Comparison of ENCODE assay signal across 36 cellular contexts in genomic region chr17:15777717-15778116, GRCh38. TPM values are rescaled to one million over a fixed set of nuclear protein-coding genes. Genes with fewer than 3 reads are reported as not detected.
"Had no signal": no experiment of that assay in that cellular context is flagged by ENCODE, and none has a peak within 500 bp of the region (broad histone marks: within the 10 kb centered on the region; RNA-seq: fewer than 3 reads in every experiment).

No MANE protein-coding gene starts in this region.

- H3K4me3 Mint-ChIP-seq: activated naive CD4-positive, alpha-beta T cell treated with anti-CD3 and anti-CD28 coated beads for 36 hours; activated naive CD4-positive, alpha-beta T cell treated with anti-CD3 and anti-CD28 coated beads, Interleukin-2, amount 10 ng/mL, durations not matched to agents 7 days and 5 days; activated naive CD4-positive, alpha-beta T cell treated with anti-CD3 and anti-CD28 coated beads, Interleukin-2, amount 50 U/mL, for 24 hours; activated naive CD8-positive, alpha-beta T cell; activated naive CD8-positive, alpha-beta T cell treated with anti-CD3 and anti-CD28 coated beads, Interleukin-2, amount 10 ng/mL, durations not matched to agents 7 days and 5 days; activated T-cell treated with anti-CD3 and anti-CD28 coated beads, Interleukin-2, amount 50 U/mL, for 24 hours; activated T-cell treated with anti-CD3 and anti-CD28 coated beads, Interleukin-2, amount 50 U/mL, for 4 hours; activated T-cell treated with anti-CD3 and anti-CD28 coated beads, Interleukin-2, amount 50 U/mL, for 72 hours; activated T-helper 1 cell treated with anti-CD3 and anti-CD28 coated beads, Interleukin-12 subunit alpha, Interleukin-12 subunit beta, Interleukin-2, Interleukin-4 antibody, amounts not matched to agents 30 ng/mL and 10 ng/mL and 1 ng/mL, durations not matched to agents 14 hours and 24 hours and 36 hours; brain; central memory CD8-positive, alpha-beta T cell had no signal

- ATAC-seq: body of pancreas had no signal

- DNase-seq: activated effector memory CD4-positive, alpha-beta T cell treated with anti-CD3 and anti-CD28 coated beads, Interleukin-2, amount 50 U/mL, for 16 hours; activated effector memory CD4-positive, alpha-beta T cell treated with Interleukin-2 at 50 U/mL for 16 hours; activated gamma-delta T cell; activated gamma-delta T cell treated with Interleukin-2 at 50 U/mL for 16 hours; activated naive CD4-positive, alpha-beta T cell; activated naive CD4-positive, alpha-beta T cell treated with anti-CD3 and anti-CD28 coated beads for 36 hours; activated naive CD4-positive, alpha-beta T cell treated with anti-CD3 and anti-CD28 coated beads, Interleukin-2, amount 10 ng/mL, durations not matched to agents 7 days and 5 days; activated naive CD4-positive, alpha-beta T cell treated with anti-CD3 and anti-CD28 coated beads, Interleukin-2, amount 50 U/mL, for 16 hours; activated naive CD8-positive, alpha-beta T cell treated with anti-CD3 and anti-CD28 coated beads, Interleukin-2, amount 10 ng/mL, durations not matched to agents 7 days and 5 days; activated T-cell treated with anti-CD3 and anti-CD28 coated beads for 4 hours; activated T-cell treated with anti-CD3 and anti-CD28 coated beads, Interleukin-2, amount 50 U/mL, for 1 hour; activated T-cell treated with anti-CD3 and anti-CD28 coated beads, Interleukin-2, amount 50 U/mL, for 24 hours; activated T-cell treated with anti-CD3 and anti-CD28 coated beads, Interleukin-2, amount 50 U/mL, for 4 hours; activated T-cell treated with anti-CD3 and anti-CD28 coated beads, Interleukin-2, amount 50 U/mL, for 48 hours; activated T-cell treated with anti-CD3 and anti-CD28 coated beads, Interleukin-2, amount 50 U/mL, for 72 hours; adrenal gland; amniotic stem cell; amygdala; anterior cingulate cortex; aorta; body of pancreas; brain microvascular endothelial cell; caudate nucleus; central memory CD4-positive, alpha-beta T cell; cerebellar nuclear complex; colonic mucosa had no signal

- H3K36me3 Mint-ChIP-seq: activated naive CD4-positive, alpha-beta T cell treated with anti-CD3 and anti-CD28 coated beads, Interleukin-2, amount 10 ng/mL, durations not matched to agents 7 days and 5 days; brain had no signal

- H3K27ac Mint-ChIP-seq: activated naive CD4-positive, alpha-beta T cell treated with anti-CD3 and anti-CD28 coated beads for 36 hours; activated naive CD4-positive, alpha-beta T cell treated with anti-CD3 and anti-CD28 coated beads, Interleukin-2, amount 10 ng/mL, durations not matched to agents 7 days and 5 days; activated naive CD4-positive, alpha-beta T cell treated with anti-CD3 and anti-CD28 coated beads, Interleukin-2, amount 50 U/mL, for 24 hours; activated naive CD8-positive, alpha-beta T cell; activated naive CD8-positive, alpha-beta T cell treated with anti-CD3 and anti-CD28 coated beads, Interleukin-2, amount 10 ng/mL, durations not matched to agents 7 days and 5 days; activated T-cell treated with anti-CD3 and anti-CD28 coated beads, Interleukin-2, amount 50 U/mL, for 24 hours; activated T-cell treated with anti-CD3 and anti-CD28 coated beads, Interleukin-2, amount 50 U/mL, for 72 hours; activated T-helper 1 cell treated with anti-CD3 and anti-CD28 coated beads, Interleukin-12 subunit alpha, Interleukin-12 subunit beta, Interleukin-2, Interleukin-4 antibody, amounts not matched to agents 30 ng/mL and 10 ng/mL and 1 ng/mL, durations not matched to agents 14 hours and 24 hours and 36 hours; activated T-helper 2 cell treated with anti-CD3 and anti-CD28 coated beads, Interferon-gamma antibody, Interleukin-2, Interleukin-4, amounts not matched to agents 10 μg/mL and 5 μg/mL and 100 μg/mL, durations not matched to agents 14 hours and 24 hours and 36 hours; brain had no signal

- H3K4me1 Mint-ChIP-seq: activated naive CD4-positive, alpha-beta T cell treated with anti-CD3 and anti-CD28 coated beads, Interleukin-2, amount 10 ng/mL, durations not matched to agents 7 days and 5 days; activated naive CD8-positive, alpha-beta T cell treated with anti-CD3 and anti-CD28 coated beads, Interleukin-2, amount 10 ng/mL, durations not matched to agents 7 days and 5 days; brain; central memory CD8-positive, alpha-beta T cell had no signal

RNA-seq across cellular contexts. Expression of gene TBC1D26, which starts 45.6 kb away (rescaled TPM):
- total RNA-seq: activated T-cell treated with anti-CD3 and anti-CD28 coated beads, Interleukin-2, amount 50 U/mL, for 4 hours; activated T-helper 1 cell treated with anti-CD3 and anti-CD28 coated beads, Interleukin-12 subunit alpha, Interleukin-12 subunit beta, Interleukin-2, Interleukin-4 antibody, amounts not matched to agents 30 ng/mL and 10 ng/mL and 1 ng/mL, durations not matched to agents 14 hours and 24 hours and 36 hours; adrenal gland; aorta; ascending aorta; body of pancreas; bronchial epithelial cell; cardiac septum; chondrocyte; colonic mucosa had no signal
